Comparison of ENCODE assay signal across 8 cellular contexts in the genomic region with DNA sequence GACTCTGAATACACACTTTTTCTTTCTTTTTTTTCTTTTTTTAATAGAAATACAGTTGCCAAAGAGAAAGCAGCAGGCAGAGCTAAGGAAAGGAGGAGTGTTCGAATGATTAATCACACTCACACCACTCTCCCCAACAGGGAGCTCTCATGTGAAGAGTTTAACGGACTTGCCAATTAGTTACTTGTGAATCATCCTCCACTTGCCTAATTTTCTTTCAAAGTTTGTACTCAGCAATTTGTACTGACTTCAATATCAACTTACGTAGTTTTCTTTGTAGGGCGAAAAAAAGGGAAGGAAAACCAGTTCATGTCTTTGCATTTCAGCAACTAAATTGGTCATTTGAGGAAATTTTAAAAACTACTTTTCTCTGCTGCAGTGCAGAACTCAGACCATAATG.
DNase-seq lines count a peak whose midpoint lies in the region; ATAC-seq, FAIRE-seq and TF ChIP-seq lines count a peak whose summit lies in the region.

No MANE protein-coding gene starts in this region.

- peaks cover 84% of the 10 kb centered on the region for H3K4me1 Mint-ChIP-seq in nephron progenitor cell

- H3K36me3 ChIP-seq in K562 (ENCODE audit: control insufficient read depth, insufficient read depth, low read length) (peaks cover 83% of the 10 kb centered on the region; the same call in 2 of the 3 replicates), WERI-Rb-1 (no peaks in the 10 kb centered on the region)

- H3K27ac Mint-ChIP-seq in nephron progenitor cell, result peak overlapping the region; percentile 96

- no peak for TF ChIP-seq RAD21 in K562 (CRISPR knock-in tag; conservative IDR thresholded peaks at IDR 0.05 in 1 of 2, IDR thresholded peaks at IDR 0.05 in 1 of 2)

- H3K36me3 Mint-ChIP-seq in nephron progenitor cell (ENCODE audit: low read depth), result peaks cover 30% of the 10 kb centered on the region

- in situ Hi-C loops in K562 (cut with MboI), result no loop called here

- TF ChIP-seq POLR2A in GM12891 (IDR thresholded peaks at IDR 0.05; ENCODE audit: low read depth, low read length), result no peak
- no peak for TF ChIP-seq POLR2A in K562 (conservative IDR thresholded peaks at IDR 0.05)

- H3K27me3 Mint-ChIP-seq in nephron progenitor cell (ENCODE audit: low read depth, poor library complexity), result peaks cover 8% of the 10 kb centered on the region

- TF ChIP-seq CTCF in HL-60 (IDR thresholded peaks at IDR 0.05; ENCODE audit: insufficient read depth, low read length), result no peak
- TF ChIP-seq CTCF in K562 (IDR thresholded peaks at IDR 0.05 in 2 of 3, conservative IDR thresholded peaks at IDR 0.05 in 1 of 3; ENCODE audit: insufficient read depth in 2 of 3, low read depth in 1 of 3, low read length in 3 of 3), result no peak
- TF ChIP-seq CTCF in nephron progenitor cell (IDR thresholded peaks at IDR 0.05), result no peak
- TF ChIP-seq CTCF in WERI-Rb-1 (IDR thresholded peaks at IDR 0.05; ENCODE audit: low read depth, low read length), result no peak

- no peaks in the 10 kb centered on the region for H3K27me3 ChIP-seq in HL-60 (ENCODE audit: insufficient read depth, poor library complexity, severe bottlenecking)
- no peaks in the 10 kb centered on the region for H3K27me3 ChIP-seq in K562 (ENCODE audit: control insufficient read depth in 2 of 2, insufficient read depth in 2 of 2, low read length in 2 of 2)
- H3K27me3 ChIP-seq in WERI-Rb-1 (ENCODE audit: insufficient read depth, low read depth, severe bottlenecking), result no peaks in the 10 kb centered on the region

- H3K4me3 ChIP-seq in HL-60 (replicated peaks; ENCODE audit: insufficient read depth, low read length) (no peak overlapping the region), K562 (no peak overlapping the region), WERI-Rb-1 (ENCODE audit: low read depth, low read length) (no peak overlapping the region)

- H3K9ac ChIP-seq in K562 (ENCODE audit: insufficient read depth in 1 of 2, low read depth in 2 of 2, low read length in 2 of 2), result no peak overlapping the region

- peak overlapping the region; percentile 56 for H3K27ac ChIP-seq in HL-60 (replicated peaks)
- peak overlapping the region; percentile 20; the same call in 1 of the 3 replicates for H3K27ac ChIP-seq in K562 (ENCODE audit: extremely low read depth, low read depth, low read length)
- no peak overlapping the region for H3K27ac ChIP-seq in WERI-Rb-1

- no peak overlapping the region for H3K4me2 ChIP-seq in K562 (ENCODE audit: insufficient read depth, low read length)

- CTCF ChIA-PET in K562 (lab: Yijun Ruan, JAX; ENCODE audit: low intra/inter-chr PET ratio), result no interaction called here

- no TSS peak for BruUV-seq in K562 (replicated peaks; lab: Mats Ljungman, UMichigan)

- H3K9me3 Mint-ChIP-seq in nephron progenitor cell, result peaks cover 10% of the 10 kb centered on the region

- DNase-seq in GM12891 (ENCODE audit: insufficient read length, low spot score) (no peak), HL-60 (ENCODE audit: low read depth in 1 of 2, low spot score in 1 of 2) (peak; percentile 31 to 52), K562 (ENCODE audit: extremely low read depth in 1 of 4, low spot score in 3 of 4) (no peak), nephron progenitor cell (no peak), NCI-H524 (lab: John Stamatoyannopoulos, UW) (no peak), WERI-Rb-1 (no peak)
- no peak for DNase-seq in activated CD4-positive, alpha-beta T cell treated with anti-CD3 and anti-CD28 coated beads, Interleukin-2, amount 50 U/mL, for 48 hours

- no peak overlapping the region for H2AFZ ChIP-seq in K562 (ENCODE audit: low read depth, low read length)

- no peaks in the 10 kb centered on the region for H4K20me1 ChIP-seq in K562 (replicated peaks; ENCODE audit: control insufficient read depth, insufficient read depth, low read length)

- H3K9me3 ChIP-seq in K562 (replicated peaks; ENCODE audit: control insufficient read depth, insufficient read depth, low read depth, low read length), result no peaks in the 10 kb centered on the region
- no peaks in the 10 kb centered on the region for H3K9me3 ChIP-seq in WERI-Rb-1 (ENCODE audit: severe bottlenecking)

- FAIRE-seq in GM12891 (lab: Jason Lieb, UNC) (peak; percentile 81), K562 (lab: Jason Lieb, UNC) (peak; percentile 23)

- 71% methylated on average over 4 of the region's 4 CpGs for WGBS in K562 (ENCODE audit: insufficient coverage, low coverage, missing lambda C conversion rate)

- no peaks in the 10 kb centered on the region for H3K9me1 ChIP-seq in K562 (ENCODE audit: control insufficient read depth, insufficient read depth, low read length)

- peaks cover 20% of the 10 kb centered on the region; the same call in 2 of the 3 replicates for H3K79me2 ChIP-seq in K562 (ENCODE audit: control insufficient read depth, insufficient read depth, low read length)

- intact Hi-C loops in K562 (cut with micrococcal nuclease), result no loop called here

- no peak for TF ChIP-seq EP300 in K562 (IDR thresholded peaks at IDR 0.05; ENCODE audit: low read length)

- peak overlapping the region; percentile 54 for H3K4me3 Mint-ChIP-seq in nephron progenitor cell

- POLR2A ChIA-PET in K562 (lab: Yijun Ruan, JAX), result interaction anchor here (1.4 kb wide), 1 partner anchor 11 kb away, joined by 6 read pairs; no protein-coding TSS in a partner anchor

- peaks cover 0 to 9% of the 10 kb centered on the region in 2 experiments; a peak in 2 of 5 replicates for H3K4me1 ChIP-seq in K562 (replicated peaks in 1 of 2; ENCODE audit: control insufficient read depth in 2 of 2, insufficient read depth in 2 of 2, low read length in 2 of 2)

- ATAC-seq in K562, result no peak
- ATAC-seq in GM19328 (IDR thresholded peaks at IDR 0.05; ENCODE audit: unreplicated experiment), result no peak

TF ChIP-seq in GM12891, 5 proteins besides CTCF, POLR2A, EP300 and RAD21:
- no peak for TF ChIP-seq PAX5 (IDR thresholded peaks at IDR 0.05; ENCODE audit: insufficient read depth, low read length, severe bottlenecking)
- no peak for TF ChIP-seq POLR2AphosphoS5 (IDR thresholded peaks at IDR 0.05; ENCODE audit: low read depth, low read length)
- no peak for TF ChIP-seq POU2F2 (IDR thresholded peaks at IDR 0.05; ENCODE audit: low read depth, low read length)
TF ChIP-seq in GM12891: peak in this region for 0.

TF ChIP-seq in K562, 482 proteins besides CTCF, POLR2A, EP300 and RAD21:
- no peak for TF ChIP-seq PHF20 (IDR thresholded peaks at IDR 0.05; ENCODE audit: partially characterized antibody)
- peak; percentile 59 for TF ChIP-seq FOSL1 (tag; conservative IDR thresholded peaks at IDR 0.05)
- TF ChIP-seq MEIS2 (IDR thresholded peaks at IDR 0.05; ENCODE audit: partially characterized antibody), result peak; percentile 18

Comparison
In these comparisons a context has a peak if more than half of its experiments do, and no peak if none do; other contexts are left out.
1. DNase-seq: peak in HL-60 (2 of 2); none in GM12891 (single experiment), K562 (0 of 4), nephron progenitor cell (single experiment), NCI-H524 (0 of 2), WERI-Rb-1 (single experiment) and activated CD4-positive, alpha-beta T cell treated with anti-CD3 and anti-CD28 coated beads, Interleukin-2, amount 50 U/mL, for 48 hours (0 of 2).